In the genomic region with DNA sequence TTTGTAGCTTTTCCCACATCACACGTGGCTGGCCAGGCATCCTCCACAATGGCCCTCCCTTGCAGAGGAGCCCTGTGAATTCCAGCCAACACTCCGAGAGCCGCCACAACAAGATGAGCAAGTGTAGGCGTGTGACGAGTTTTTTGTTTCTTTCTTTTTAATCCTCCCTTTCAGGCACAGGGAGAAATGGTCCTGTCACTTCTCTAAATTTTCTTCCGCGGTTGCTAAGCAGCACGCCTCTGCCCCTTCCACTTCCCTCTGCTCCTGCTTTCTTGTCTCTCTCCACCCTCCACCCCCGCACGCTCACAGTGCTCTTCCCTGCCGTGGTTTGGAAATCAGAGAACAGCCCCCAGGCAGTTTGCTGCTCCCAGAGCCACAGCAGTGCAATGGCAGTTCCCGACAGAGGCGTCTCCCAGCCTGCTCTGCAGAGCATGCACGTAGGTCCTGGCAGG, we compare ENCODE assay signal across 8 cellular contexts.
DNase-seq lines count a peak whose midpoint lies in the region; ATAC-seq, FAIRE-seq and TF ChIP-seq lines count a peak whose summit lies in the region.

No MANE protein-coding gene starts in this region.

- FAIRE-seq in A549 (lab: Jason Lieb, UNC) = no peak

- peaks cover 16% of the 10 kb centered on the region for H3K4me1 ChIP-seq in A549
- H3K4me1 ChIP-seq in adrenal gland (replicated peaks in 1 of 2) = peaks cover 0 to 34% of the 10 kb centered on the region in 2 donors

- TF ChIP-seq RAD21 in A549 (conservative IDR thresholded peaks at IDR 0.05 in 1 of 2, IDR thresholded peaks at IDR 0.05 in 1 of 2) = no peak

- no peaks in the 10 kb centered on the region for H3K36me3 ChIP-seq in adrenal gland (replicated peaks in 1 of 2)

- H3K4me3 ChIP-seq in A549 (no peak overlapping the region), adrenal gland (peak overlapping the region in 2 of 4 donors; percentile 16 to 34)

- H3K4me2 ChIP-seq in A549 = peak overlapping the region; percentile 17; the same call in 1 of the 3 replicates

- TF ChIP-seq CTCF in A549 (IDR thresholded peaks at IDR 0.05) = no peak
- TF ChIP-seq CTCF in adrenal gland (IDR thresholded peaks at IDR 0.05) = peak in 2 of 6 experiments; percentile 10 to 61

- ATAC-seq in A549 (peak; percentile 46 to 67; a peak in 4 of 6 replicates), left ventricle myocardium superior (peak; percentile 60), HG02610 (IDR thresholded peaks at IDR 0.05; ENCODE audit: unreplicated experiment) (no peak)

- H3K27ac ChIP-seq in A549 = peak overlapping the region in 1 of 2 experiments; percentile 39; a peak in 1 of 6 replicates
- peak overlapping the region in 3 of 5 donors; percentile 50 to 54 (median 51) for H3K27ac ChIP-seq in adrenal gland

- WGBS in A549 (ENCODE audit: missing lambda C conversion rate) = 69% methylated on average over 14 of the region's 14 CpGs
- WGBS in adrenal gland, 4 donors = 25 to 38% (median 31%) methylated on average over 14 of the region's 14 CpGs

- intact Hi-C loops in adrenal gland (cut with DNase I) = no loop called here
- intact Hi-C loops in left ventricle myocardium superior (cut with micrococcal nuclease) = no loop called here

- TF ChIP-seq EP300 in A549 (IDR thresholded peaks at IDR 0.05) = no peak

- H3K27me3 ChIP-seq in adrenal gland = no peaks in the 10 kb centered on the region

- CTCF ChIA-PET in A549 (lab: Yijun Ruan, JAX) = no interaction called here

- H3K9me3 ChIP-seq in A549 (no peaks in the 10 kb centered on the region), adrenal gland (replicated peaks in 1 of 3) (no peaks in the 10 kb centered on the region)

- POLR2A ChIA-PET in A549 (lab: Yijun Ruan, JAX) = no interaction called here

- DNase-seq in A549 (ENCODE audit: low read depth in 1 of 2, low spot score in 1 of 2) (no peak), HPDE6-E6E7 (ENCODE audit: extremely low spot score) (peak; percentile 76), adrenal gland (peak in 6 of 7 donors; percentile 49 to 89 (median 60)), left ventricle myocardium superior (peak; percentile 70), pons (ENCODE audit: low spot score) (peak; percentile 55), GM19240 (ENCODE audit: insufficient read length, low spot score) (no peak), cerebellar nuclear complex (lab: John Stamatoyannopoulos, UW) (no peak)

- TF ChIP-seq POLR2A in A549 (IDR thresholded peaks at IDR 0.05; ENCODE audit: low read length) = no peak
- no peak for TF ChIP-seq POLR2A in adrenal gland (IDR thresholded peaks at IDR 0.05)

TF ChIP-seq in A549, 52 proteins besides CTCF, POLR2A, EP300 and RAD21:
- no peak for TF ChIP-seq ZNF302 (CRISPR knock-in tag; IDR thresholded peaks at IDR 0.05)
TF ChIP-seq in A549: peak in this region for 0.

Comparison
In these comparisons a context has a peak if more than half of its experiments do, and no peak if none do; other contexts are left out.
1. DNase-seq: peak in HPDE6-E6E7 (single experiment), adrenal gland (6 of 7), left ventricle myocardium superior (single experiment) and pons (single experiment); none in A549 (0 of 2), GM19240 (single experiment) and cerebellar nuclear complex (0 of 2).